8 cellular contexts compared by ENCODE assay signal in genomic region chr12:66107451-66107915, GRCh38. TPM values are rescaled to one million over a fixed set of nuclear protein-coding genes. Genes with fewer than 3 reads are reported as not detected.
DNase-seq lines count a peak whose midpoint lies in the region; ATAC-seq and TF ChIP-seq lines count a peak whose summit lies in the region.

No MANE protein-coding gene starts in this region.

- no peak for TF ChIP-seq EP300 in upper lobe of left lung (IDR thresholded peaks at IDR 0.05)

- no peak overlapping the region for H3K4me3 Mint-ChIP-seq in activated CD4-positive, alpha-beta T cell treated with anti-CD3 and anti-CD28 coated beads, Interleukin-2, amount 10 ng/mL, durations not matched to agents 24 days and 14 days

- H3K4me1 ChIP-seq in DND-41 (ENCODE audit: insufficient read depth, low read length) = no peaks in the 10 kb centered on the region
- peaks cover 0 to 9% (median 3%) of the 10 kb centered on the region in 4 donors for H3K4me1 ChIP-seq in upper lobe of left lung

- no peaks in the 10 kb centered on the region for H3K36me3 ChIP-seq in DND-41 (ENCODE audit: insufficient read depth, low read length)
- H3K36me3 ChIP-seq in upper lobe of left lung = no peaks in the 10 kb centered on the region

- H3K27ac Mint-ChIP-seq in activated CD4-positive, alpha-beta T cell treated with anti-CD3 and anti-CD28 coated beads, Interleukin-2, amount 10 ng/mL, durations not matched to agents 24 days and 14 days = no peak overlapping the region

- H3K27ac ChIP-seq in DND-41 (ENCODE audit: low read length) (no peak overlapping the region), upper lobe of left lung (no peak overlapping the region)

- peaks cover 8% of the 10 kb centered on the region for H3K4me1 Mint-ChIP-seq in activated CD4-positive, alpha-beta T cell treated with anti-CD3 and anti-CD28 coated beads, Interleukin-2, amount 10 ng/mL, durations not matched to agents 24 days and 14 days

- intact Hi-C loops in activated CD4-positive, alpha-beta T cell treated with anti-CD3 and anti-CD28 coated beads, Interleukin-2, amount 10 ng/mL, durations not matched to agents 24 days and 14 days (cut with micrococcal nuclease) = loop anchor here (1.0 to 5.0 kb wide), 2 partner anchors 550 to 1216 kb away; no protein-coding TSS in a partner anchor

- no peaks in the 10 kb centered on the region for H4K20me1 ChIP-seq in DND-41 (ENCODE audit: insufficient read depth, low read length)

- no peak overlapping the region for H3K4me3 ChIP-seq in DND-41 (ENCODE audit: low read depth in 1 of 2, low read length in 2 of 2)
- no peak overlapping the region for H3K4me3 ChIP-seq in epithelial cell of esophagus (ENCODE audit: low read length)
- no peak overlapping the region for H3K4me3 ChIP-seq in upper lobe of left lung

- 30 to 33% methylated on average over 9 of the region's 9 CpGs for WGBS in upper lobe of left lung, 2 donors

- ATAC-seq in DND-41 (ENCODE audit: insufficient read depth, low read depth) = peak; percentile 93
- peak; percentile 89 for ATAC-seq in GM21381 (IDR thresholded peaks at IDR 0.05; ENCODE audit: unreplicated experiment)
- ATAC-seq in upper lobe of left lung (ENCODE audit: low FRiP score in 2 of 2) = peak; percentile 87 to 92

- no peak overlapping the region for H3K4me2 ChIP-seq in DND-41 (ENCODE audit: insufficient read depth, low read length)

- H3K27me3 Mint-ChIP-seq in activated CD4-positive, alpha-beta T cell treated with anti-CD3 and anti-CD28 coated beads, Interleukin-2, amount 10 ng/mL, durations not matched to agents 24 days and 14 days = peaks cover 14% of the 10 kb centered on the region

- H2AFZ ChIP-seq in DND-41 (ENCODE audit: low read depth, low read length) = peak overlapping the region; percentile 2; the same call in 1 of the 2 replicates

- no peaks in the 10 kb centered on the region for H3K79me2 ChIP-seq in DND-41 (ENCODE audit: insufficient read depth, low read length)

- H3K36me3 Mint-ChIP-seq in activated CD4-positive, alpha-beta T cell treated with anti-CD3 and anti-CD28 coated beads, Interleukin-2, amount 10 ng/mL, durations not matched to agents 24 days and 14 days (ENCODE audit: low read depth) = no peaks in the 10 kb centered on the region

- DNase-seq in DND-41 (peak; percentile 59), HK-2 (ENCODE audit: unreplicated experiment) (peak; percentile 49), NCI-H526 (lab: John Stamatoyannopoulos, UW) (peak; percentile 75 to 93), epithelial cell of esophagus (ENCODE audit: low read depth) (peak; percentile 95), myocyte (ENCODE audit: low read depth) (peak; percentile 93), upper lobe of left lung (peak in 1 of 2 donors; percentile 49)
- DNase-seq in activated CD4-positive, alpha-beta T cell treated with anti-CD3 and anti-CD28 coated beads, Interleukin-2, amount 10 ng/mL, durations not matched to agents 24 days and 14 days = peak; percentile 92

- peak; percentile 87 for TF ChIP-seq CTCF in DND-41 (IDR thresholded peaks at IDR 0.05; ENCODE audit: borderline replicate concordance, extremely low read depth, low read length, poor library complexity, severe bottlenecking)
- TF ChIP-seq CTCF in epithelial cell of esophagus (IDR thresholded peaks at IDR 0.05; ENCODE audit: insufficient read depth, low read depth, low read length, missing control alignments) = peak; percentile 80
- peak; percentile 80 to 89 (median 82) for TF ChIP-seq CTCF in upper lobe of left lung (IDR thresholded peaks at IDR 0.05)

- no peaks in the 10 kb centered on the region for H3K9me3 ChIP-seq in DND-41 (ENCODE audit: insufficient read depth, low read length, severe bottlenecking)
- no peaks in the 10 kb centered on the region for H3K9me3 ChIP-seq in upper lobe of left lung

- no peaks in the 10 kb centered on the region for H3K9me3 Mint-ChIP-seq in activated CD4-positive, alpha-beta T cell treated with anti-CD3 and anti-CD28 coated beads, Interleukin-2, amount 10 ng/mL, durations not matched to agents 24 days and 14 days

- H3K9ac ChIP-seq in DND-41 (ENCODE audit: low read depth, low read length) = no peak overlapping the region

- H3K27me3 ChIP-seq in DND-41 (ENCODE audit: insufficient read depth, low read length, poor library complexity) = peaks cover 8% of the 10 kb centered on the region
- no peaks in the 10 kb centered on the region for H3K27me3 ChIP-seq in upper lobe of left lung

- TF ChIP-seq POLR2A in upper lobe of left lung (IDR thresholded peaks at IDR 0.05) = no peak

RNA-seq across cellular contexts. Expression of gene LLPH, which starts 23.1 kb away (rescaled TPM):
- 33.5 and 35.2 TPM in 2 replicates for total RNA-seq in activated CD4-positive, alpha-beta T cell treated with anti-CD3 and anti-CD28 coated beads, Interleukin-2, amount 10 ng/mL, durations not matched to agents 24 days and 14 days
- total RNA-seq in myocyte (16.2 and 19.0 TPM in 2 replicates), upper lobe of left lung (10 to 100 TPM in 2 of 6 donors, 1 to 10 TPM in 4; 2.1 to 18.5 (median 5.9) TPM)
- 17.7 TPM for polyA plus RNA-seq in myocyte (2012)
